Comparison of ENCODE assay signal across 9 cellular contexts in the genomic region with DNA sequence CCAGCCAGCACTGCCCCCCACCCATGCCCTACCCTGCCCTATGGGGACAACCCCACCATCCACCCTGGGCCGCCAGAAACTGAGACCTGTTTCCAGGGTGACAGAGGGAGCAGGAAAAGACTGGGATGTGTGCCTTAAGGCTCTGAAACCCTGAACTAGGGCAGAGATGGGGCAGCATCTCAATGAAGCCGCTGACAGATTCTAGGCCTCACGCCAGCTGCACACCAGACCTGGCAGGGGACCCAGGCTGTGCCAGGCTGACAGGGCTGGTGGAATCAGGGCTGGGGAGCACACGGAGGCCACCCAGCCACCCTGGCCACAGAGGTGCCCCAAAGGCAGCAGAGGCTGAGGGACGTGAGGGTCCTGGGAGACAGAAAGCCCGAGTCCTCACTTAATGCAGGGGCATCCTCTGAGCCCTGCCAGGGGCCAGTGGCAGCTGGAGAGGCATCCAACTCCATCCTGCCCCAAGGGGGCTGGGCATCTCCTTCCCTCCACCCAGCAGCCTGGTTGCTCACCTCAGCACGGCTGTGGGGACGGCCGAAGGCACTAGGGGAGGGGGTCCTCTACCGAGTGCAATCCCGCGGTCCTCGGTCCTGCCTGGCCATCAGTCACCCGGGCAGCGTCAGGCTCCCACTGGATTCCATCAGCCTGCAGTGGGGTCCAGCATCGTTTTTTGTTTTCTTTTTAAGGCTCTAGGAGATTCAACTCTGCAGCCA.
DNase-seq lines count a peak whose midpoint lies in the region; ATAC-seq and TF ChIP-seq lines count a peak whose summit lies in the region.
"Had no signal": no experiment of that assay in that cellular context is flagged by ENCODE, and none has a peak within 500 bp of the region (broad histone marks: within the 10 kb centered on the region; RNA-seq: fewer than 3 reads in every experiment).

No MANE protein-coding gene starts in this region.

- H3K27me3 ChIP-seq in breast epithelium (no peaks in the 10 kb centered on the region), aorta (ENCODE audit: control insufficient read depth in 1 of 2, insufficient read depth in 2 of 2, low read length in 1 of 2) (no peaks in the 10 kb centered on the region)

- H3K4me3 Mint-ChIP-seq in MCF 10A (ENCODE audit: unreplicated experiment) = no peak overlapping the region
- no peak overlapping the region for H3K4me3 Mint-ChIP-seq in Calu3 (ENCODE audit: low read depth, unreplicated experiment)
- H3K4me3 Mint-ChIP-seq in activated CD8-positive, alpha-beta T cell treated with anti-CD3 and anti-CD28 coated beads, Interleukin-2, amount 10 ng/mL, durations not matched to agents 7 days and 5 days = no peak overlapping the region

- H3K4me1 Mint-ChIP-seq in MCF 10A (ENCODE audit: insufficient read depth, unreplicated experiment) = peaks cover 41% of the 10 kb centered on the region
- peaks cover 13% of the 10 kb centered on the region for H3K4me1 Mint-ChIP-seq in Calu3 (ENCODE audit: low read depth, unreplicated experiment)
- H3K4me1 Mint-ChIP-seq in activated CD8-positive, alpha-beta T cell treated with anti-CD3 and anti-CD28 coated beads, Interleukin-2, amount 10 ng/mL, durations not matched to agents 7 days and 5 days (ENCODE audit: low read depth) = peaks cover 31% of the 10 kb centered on the region

- no peaks in the 10 kb centered on the region for H3K4me1 ChIP-seq in breast epithelium
- H3K4me1 ChIP-seq in aorta (ENCODE audit: control insufficient read depth in 1 of 2, insufficient read depth in 2 of 2, low read length in 2 of 2) = no peaks in the 10 kb centered on the region

- WGBS in aorta, 2 donors = 50 to 57% methylated on average over 16 of the region's 16 CpGs

- POLR2A ChIA-PET in MCF 10A (lab: Yijun Ruan, JAX) = no interaction called here
- POLR2A ChIA-PET in activated CD8-positive, alpha-beta T cell treated with anti-CD3 and anti-CD28 coated beads, Interleukin-2, amount 10 ng/mL, durations not matched to agents 7 days and 5 days (lab: Charles Lee) = no interaction called here

- no peak for TF ChIP-seq POLR2A in breast epithelium (IDR thresholded peaks at IDR 0.05)

- H3K9me3 Mint-ChIP-seq in MCF 10A (ENCODE audit: unreplicated experiment) (peaks cover 6% of the 10 kb centered on the region), Calu3 (ENCODE audit: low read depth, unreplicated experiment) (peaks cover 6% of the 10 kb centered on the region)
- no peaks in the 10 kb centered on the region for H3K9me3 Mint-ChIP-seq in activated CD8-positive, alpha-beta T cell treated with anti-CD3 and anti-CD28 coated beads, Interleukin-2, amount 10 ng/mL, durations not matched to agents 7 days and 5 days (ENCODE audit: insufficient read depth)

- no peak overlapping the region for H3K4me3 ChIP-seq in breast epithelium
- H3K4me3 ChIP-seq in aorta (ENCODE audit: low read length in 2 of 2) = no peak overlapping the region

- no peaks in the 10 kb centered on the region for H3K9me3 ChIP-seq in breast epithelium
- no peaks in the 10 kb centered on the region for H3K9me3 ChIP-seq in aorta (ENCODE audit: control insufficient read depth, low read length)

- peak; percentile 54 for ATAC-seq in aorta (ENCODE audit: low FRiP score)
- no peak for ATAC-seq in activated CD8-positive, alpha-beta T cell treated with anti-CD3 and anti-CD28 coated beads, Interleukin-2, amount 10 ng/mL, durations not matched to agents 7 days and 5 days

- TF ChIP-seq CTCF in MCF 10A (IDR thresholded peaks at IDR 0.05; ENCODE audit: unreplicated experiment) = no peak
- TF ChIP-seq CTCF in breast epithelium (IDR thresholded peaks at IDR 0.05) = no peak
- no peak for TF ChIP-seq CTCF in Calu3 (IDR thresholded peaks at IDR 0.05; ENCODE audit: unreplicated experiment)

- BruUV-seq in MCF 10A (replicated peaks; lab: Mats Ljungman, UMichigan) (no TSS peak), Calu3 (replicated peaks; lab: Mats Ljungman, UMichigan) (no TSS peak)

- no peaks in the 10 kb centered on the region for H3K36me3 ChIP-seq in breast epithelium
- H3K36me3 ChIP-seq in aorta (ENCODE audit: control insufficient read depth in 1 of 2, insufficient read depth in 2 of 2, low read length in 1 of 2) = no peaks in the 10 kb centered on the region

- peaks cover 6% of the 10 kb centered on the region for H3K36me3 Mint-ChIP-seq in MCF 10A (ENCODE audit: insufficient read depth, unreplicated experiment)
- H3K36me3 Mint-ChIP-seq in Calu3 (ENCODE audit: insufficient read depth, unreplicated experiment) = no peaks in the 10 kb centered on the region
- peaks cover 3% of the 10 kb centered on the region for H3K36me3 Mint-ChIP-seq in activated CD8-positive, alpha-beta T cell treated with anti-CD3 and anti-CD28 coated beads, Interleukin-2, amount 10 ng/mL, durations not matched to agents 7 days and 5 days (ENCODE audit: low read depth)

- H3K27ac Mint-ChIP-seq in MCF 10A (ENCODE audit: low read depth, unreplicated experiment) (no peak overlapping the region), Calu3 (ENCODE audit: unreplicated experiment) (no peak overlapping the region)
- H3K27ac Mint-ChIP-seq in activated CD8-positive, alpha-beta T cell treated with anti-CD3 and anti-CD28 coated beads, Interleukin-2, amount 10 ng/mL, durations not matched to agents 7 days and 5 days = no peak overlapping the region

- CTCF ChIA-PET in MCF 10A (lab: Yijun Ruan, JAX) (interaction anchor here (0.6 kb wide), 1 partner anchor 9 kb away, joined by 3 read pairs; no protein-coding TSS in a partner anchor), Calu3 (lab: Charles Lee) (no interaction called here)
- CTCF ChIA-PET in activated CD8-positive, alpha-beta T cell treated with anti-CD3 and anti-CD28 coated beads, Interleukin-2, amount 10 ng/mL, durations not matched to agents 7 days and 5 days (lab: Charles Lee) = no interaction called here

- H3K27me3 Mint-ChIP-seq in MCF 10A (ENCODE audit: insufficient read depth, unreplicated experiment) (no peaks in the 10 kb centered on the region), Calu3 (ENCODE audit: unreplicated experiment) (no peaks in the 10 kb centered on the region)
- H3K27me3 Mint-ChIP-seq in activated CD8-positive, alpha-beta T cell treated with anti-CD3 and anti-CD28 coated beads, Interleukin-2, amount 10 ng/mL, durations not matched to agents 7 days and 5 days (ENCODE audit: low read depth) = peaks cover 25% of the 10 kb centered on the region

- DNase-seq in MCF 10A (ENCODE audit: unreplicated experiment) (peak; percentile 83), breast epithelium (ENCODE audit: low spot score in 2 of 2) (no peak), anterior cingulate cortex (lab: John Stamatoyannopoulos, UW) (peak; percentile 15 to 94 (median 85)), medulla oblongata (ENCODE audit: extremely low spot score) (peak; percentile 93), aorta (peak; percentile 67 to 86), Calu3 (no peak), GM19240 (ENCODE audit: insufficient read length, low spot score) (no peak)
- DNase-seq in activated CD8-positive, alpha-beta T cell treated with anti-CD3 and anti-CD28 coated beads, Interleukin-2, amount 10 ng/mL, durations not matched to agents 7 days and 5 days = no peak
- DNase-seq: glutamatergic neuron had no signal

- intact Hi-C loops in MCF 10A (cut with micrococcal nuclease) = no loop called here
- intact Hi-C loops in breast epithelium (cut with DNase I; ENCODE audit: low total_unique reads) = no loop called here
- intact Hi-C loops in aorta (cut with DNase I) = no loop called here
- intact Hi-C loops in Calu3 (cut with micrococcal nuclease; ENCODE audit: unreplicated experiment) = no loop called here

- H3K27ac ChIP-seq in breast epithelium (peak overlapping the region in 1 of 2 donors; percentile 52), aorta (ENCODE audit: low read depth in 1 of 2, low read length in 2 of 2) (no peak overlapping the region)

Comparison
In these comparisons a context has a peak if more than half of its experiments do, and no peak if none do; other contexts are left out.
1. DNase-seq: peak in MCF 10A (single experiment), anterior cingulate cortex (58 of 58), medulla oblongata (single experiment) and aorta (2 of 2); none in breast epithelium (0 of 2), Calu3 (single experiment), activated CD8-positive, alpha-beta T cell treated with anti-CD3 and anti-CD28 coated beads, Interleukin-2, amount 10 ng/mL, durations not matched to agents 7 days and 5 days (single experiment) and GM19240 (single experiment).